Comparison of ENCODE assay signal across 18 cellular contexts in genomic region chr20:38115205-38115604, GRCh38. TPM values are rescaled to one million over a fixed set of nuclear protein-coding genes. Genes with fewer than 3 reads are reported as not detected.
DNase-seq lines count a peak whose midpoint lies in the region; ATAC-seq and TF ChIP-seq lines count a peak whose summit lies in the region.
"Had no signal": no experiment of that assay in that cellular context is flagged by ENCODE, and none has a peak within 500 bp of the region (broad histone marks: within the 10 kb centered on the region; RNA-seq: fewer than 3 reads in every experiment).

No MANE protein-coding gene starts in this region.

- H3K4me1 ChIP-seq in left ventricle myocardium inferior (peaks cover 30% of the 10 kb centered on the region), testis (no peaks in the 10 kb centered on the region)

- H3K36me3 ChIP-seq in left ventricle myocardium inferior (no peaks in the 10 kb centered on the region), testis (ENCODE audit: low read depth, missing control alignments) (no peaks in the 10 kb centered on the region)
- H3K36me3 ChIP-seq: esophagus squamous epithelium, vagina had no signal

- ATAC-seq in GM19452 (IDR thresholded peaks at IDR 0.05; ENCODE audit: unreplicated experiment), result no peak
- no peak for ATAC-seq in GM21447 (IDR thresholded peaks at IDR 0.05; ENCODE audit: unreplicated experiment)
- ATAC-seq: body of pancreas, left colon, psoas muscle had no signal

- no peaks in the 10 kb centered on the region for H3K27me3 ChIP-seq in left ventricle myocardium inferior (ENCODE audit: low read depth)
- H3K27me3 ChIP-seq in testis, result no peaks in the 10 kb centered on the region
- H3K27me3 ChIP-seq: body of pancreas, esophagus squamous epithelium, vagina had no signal

- H3K27ac ChIP-seq in left ventricle myocardium inferior (replicated peaks) (no peak overlapping the region), testis (no peak overlapping the region)
- H3K27ac ChIP-seq: body of pancreas, esophagus squamous epithelium, vagina had no signal

- TF ChIP-seq POLR2A in testis (IDR thresholded peaks at IDR 0.05), result no peak

- intact Hi-C loops in left ventricle myocardium inferior (cut with micrococcal nuclease) (no loop called here), cardiac septum (cut with DNase I) (no loop called here), testis (cut with DNase I; ENCODE audit: low total_unique reads) (no loop called here)

- TF ChIP-seq CTCF in left ventricle myocardium inferior (IDR thresholded peaks at IDR 0.05; ENCODE audit: borderline replicate concordance), result peak; percentile 45
- TF ChIP-seq CTCF in fibroblast of pulmonary artery (IDR thresholded peaks at IDR 0.05; ENCODE audit: low read length, missing control alignments), result peak; percentile 3
- no peak for TF ChIP-seq CTCF in testis (IDR thresholded peaks at IDR 0.05)

- no peak overlapping the region for H3K4me3 ChIP-seq in left ventricle myocardium inferior
- no peak overlapping the region for H3K4me3 ChIP-seq in fibroblast of pulmonary artery (replicated peaks; ENCODE audit: low read depth, low read length)
- no peak overlapping the region for H3K4me3 ChIP-seq in testis
- H3K4me3 ChIP-seq: body of pancreas, esophagus squamous epithelium, psoas muscle, vagina had no signal

- no peaks in the 10 kb centered on the region for H3K9me3 ChIP-seq in left ventricle myocardium inferior (replicated peaks)
- H3K9me3 ChIP-seq in testis, result no peaks in the 10 kb centered on the region
- H3K9me3 ChIP-seq: body of pancreas, esophagus squamous epithelium, psoas muscle, vagina had no signal

- DNase-seq in left ventricle myocardium inferior, result no peak
- DNase-seq in cardiac septum (ENCODE audit: low spot score), result no peak
- DNase-seq in OCI-M1 (lab: John Stamatoyannopoulos, UW), result peak; percentile 15
- DNase-seq in fibroblast of pulmonary artery (ENCODE audit: low read depth), result no peak
- peak; percentile 3 for DNase-seq in testis
- no peak for DNase-seq in GDM1 (lab: John Stamatoyannopoulos, UW)
- DNase-seq: activated gamma-delta T cell, body of pancreas, esophagus squamous epithelium, KG1, left colon, NCI-H1417, NCI-H2227 treated with DMSO at 0.1 percent for 48 hours, psoas muscle had no signal

- 90 to 91% methylated on average over 1 of the region's 1 CpG for WGBS in testis, 2 donors

RNA-seq across cellular contexts. Expression of gene TGM2, which starts 49.9 kb away (rescaled TPM):
- 846 TPM for total RNA-seq in left ventricle myocardium inferior
- total RNA-seq in cardiac septum, result 792 TPM
- 1 to 10 TPM; 3.2 to 8.5 TPM for total RNA-seq in testis
- polyA plus RNA-seq in testis (ENCODE audit: insufficient read depth, low read depth, low replicate concordance), result 49.0 TPM
- total RNA-seq: activated CD8-positive, alpha-beta memory T cell treated with anti-CD3 and anti-CD28 coated beads for 36 hours had no signal

Comparison
In these comparisons a context has a peak if more than half of its experiments do, and no peak if none do; other contexts are left out.
1. DNase-seq: peak in OCI-M1 (single experiment) and testis (single experiment); none in left ventricle myocardium inferior (single experiment), cardiac septum (single experiment), fibroblast of pulmonary artery (single experiment) and GDM1 (single experiment).
2. CTCF ChIP-seq: peak in left ventricle myocardium inferior (single experiment) and fibroblast of pulmonary artery (single experiment); none in testis (0 of 3).
3. RNA of gene TGM2, which starts 49.9 kb away (total RNA-seq): 846 TPM in left ventricle myocardium inferior (single experiment) and 792 TPM in cardiac septum (single experiment); 3.2 to 8.5 TPM in testis; every median in the first group is over 10 times any median in the second.